8 cellular contexts compared by ENCODE assay signal in the genomic region with DNA sequence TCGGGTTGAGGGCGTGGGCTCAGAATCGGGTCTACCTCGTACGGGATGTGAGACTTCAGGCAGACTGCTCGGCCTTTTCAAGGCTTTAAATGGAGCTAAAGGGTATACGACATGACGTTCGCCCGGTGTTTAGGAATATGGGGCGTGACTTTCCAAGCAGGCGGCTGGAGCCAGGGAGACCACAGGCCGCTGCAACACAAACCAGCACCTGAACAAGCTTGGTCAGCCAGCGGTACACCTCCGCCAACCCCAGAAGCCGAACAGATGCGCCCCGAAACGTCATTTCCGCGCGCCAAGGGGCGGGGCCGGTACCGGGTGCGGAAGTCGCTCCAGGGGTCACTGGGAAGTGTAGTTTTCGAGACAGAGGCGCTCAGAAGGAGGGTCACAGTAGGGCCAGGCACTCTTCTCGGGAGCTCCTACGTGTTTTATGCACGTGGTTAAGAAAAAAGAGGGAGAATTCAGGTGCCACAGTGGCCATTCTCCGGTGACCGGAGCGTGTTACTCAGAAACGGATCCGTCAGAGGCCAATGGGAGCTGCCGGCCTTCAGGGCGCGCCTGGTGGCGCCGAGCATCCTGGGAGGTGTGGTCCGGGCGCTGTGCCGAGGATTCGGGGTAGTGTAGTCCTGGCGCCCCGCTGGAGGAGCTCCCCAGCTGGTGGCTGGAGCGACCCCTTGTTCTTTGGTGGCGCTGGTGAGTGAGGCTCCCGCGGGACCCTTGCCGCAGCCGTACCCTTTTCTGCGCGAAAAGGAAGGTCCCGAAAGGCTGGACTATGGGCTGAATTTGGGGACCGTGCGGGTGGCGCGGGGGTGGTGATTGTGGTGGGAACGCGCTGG. TPM values are rescaled to one million over a fixed set of nuclear protein-coding genes. Genes with fewer than 3 reads are reported as not detected.
DNase-seq lines count a peak whose midpoint lies in the region; ATAC-seq and TF ChIP-seq lines count a peak whose summit lies in the region.

A gene (plus strand): TSS at position 613 of the 833 bp plus-strand sequence. CDS start 17,160 bp downstream, outside the sequence.

- peak within 1 kb of the TSS; percentile 99 for H3K27ac Mint-ChIP-seq in T-helper 1 cell treated with Interleukin-12 subunit alpha and Interleukin-12 subunit beta and Interleukin-4 antibody, amounts not matched to agents 30 μg/mL and 1 μg/mL, for 36 hours

- H3K4me1 Mint-ChIP-seq in T-helper 1 cell treated with Interleukin-12 subunit alpha and Interleukin-12 subunit beta and Interleukin-4 antibody, amounts not matched to agents 30 μg/mL and 1 μg/mL, for 36 hours (ENCODE audit: low read depth), result peaks cover 17% of the 10 kb centered on the region

- H3K27ac ChIP-seq in right atrium auricular region, result peak within 1 kb of the TSS; percentile 94 to 98
- peak within 1 kb of the TSS; percentile 95 for H3K27ac ChIP-seq in psoas muscle
- peak within 1 kb of the TSS; percentile 81 for H3K27ac ChIP-seq in urinary bladder (ENCODE audit: low read depth)

- H3K9me3 ChIP-seq in right atrium auricular region, result peaks cover 0 to 23% of the 10 kb centered on the region in 2 donors
- peaks cover 13% of the 10 kb centered on the region for H3K9me3 ChIP-seq in psoas muscle

- H3K27me3 ChIP-seq in right atrium auricular region (no peaks in the 10 kb centered on the region), psoas muscle (ENCODE audit: insufficient read depth in 3 of 3, low read length in 2 of 3) (peaks cover 0 to 5% (median 1%) of the 10 kb centered on the region in 3 donors)

- WGBS in psoas muscle, 3 donors, result 0% methylated on average over 60 to 63 of the region's 63 CpGs
- under 1% methylated on average over 63 of the region's 63 CpGs for WGBS in urinary bladder

- peaks cover 0 to 17% of the 10 kb centered on the region in 2 donors for H3K4me1 ChIP-seq in right atrium auricular region
- H3K4me1 ChIP-seq in psoas muscle, result no peaks in the 10 kb centered on the region
- H3K4me1 ChIP-seq in urinary bladder (ENCODE audit: insufficient read depth), result peaks cover 2% of the 10 kb centered on the region

- peak within 1 kb of the TSS; percentile 96 for H3K4me3 Mint-ChIP-seq in T-helper 1 cell treated with Interleukin-12 subunit alpha and Interleukin-12 subunit beta and Interleukin-4 antibody, amounts not matched to agents 30 μg/mL and 1 μg/mL, for 36 hours

- peaks cover 25% of the 10 kb centered on the region for H3K27me3 Mint-ChIP-seq in T-helper 1 cell treated with Interleukin-12 subunit alpha and Interleukin-12 subunit beta and Interleukin-4 antibody, amounts not matched to agents 30 μg/mL and 1 μg/mL, for 36 hours (ENCODE audit: low read depth)

- H3K4me3 ChIP-seq in right atrium auricular region (peak within 1 kb of the TSS; percentile 91 to 92), psoas muscle (peak within 1 kb of the TSS; percentile 75), urinary bladder (ENCODE audit: low read depth, low read length) (peak within 1 kb of the TSS; percentile 80)

- H3K9me3 Mint-ChIP-seq in T-helper 1 cell treated with Interleukin-12 subunit alpha and Interleukin-12 subunit beta and Interleukin-4 antibody, amounts not matched to agents 30 μg/mL and 1 μg/mL, for 36 hours, result peaks cover 28% of the 10 kb centered on the region

- no peaks in the 10 kb centered on the region for H3K36me3 ChIP-seq in right atrium auricular region
- peaks cover 3 to 9% of the 10 kb centered on the region in 2 donors for H3K36me3 ChIP-seq in psoas muscle (ENCODE audit: insufficient read depth in 1 of 2, low read depth in 1 of 2)
- no peaks in the 10 kb centered on the region for H3K36me3 ChIP-seq in urinary bladder (ENCODE audit: insufficient read depth)

- ATAC-seq in GM18499 (IDR thresholded peaks at IDR 0.05; ENCODE audit: insufficient read depth, unreplicated experiment) (peak; percentile 88), HG02938 (IDR thresholded peaks at IDR 0.05; ENCODE audit: unreplicated experiment) (peak; percentile 98), psoas muscle (peak; percentile 98 to 99 (median 98))

- intact Hi-C loops in psoas muscle (cut with DNase I), result loop anchor here in 1 of 2 donors (5.0 kb wide), 1 partner anchor 321 kb away; a partner anchor contains a TSS

- DNase-seq in NCI-H1694 treated with DMSO at 0.1 percent for 48 hours (lab: John Stamatoyannopoulos, UW), result peak; percentile 85
- peak; percentile 78 to 100 (median 96) for DNase-seq in anterior cingulate cortex (lab: John Stamatoyannopoulos, UW)
- peak; percentile 95 for DNase-seq in right atrium auricular region (ENCODE audit: low spot score)
- peak; percentile 97 for DNase-seq in psoas muscle

- TF ChIP-seq CTCF in right atrium auricular region (IDR thresholded peaks at IDR 0.05) (no peak), psoas muscle (IDR thresholded peaks at IDR 0.05) (no peak)

- H3K36me3 Mint-ChIP-seq in T-helper 1 cell treated with Interleukin-12 subunit alpha and Interleukin-12 subunit beta and Interleukin-4 antibody, amounts not matched to agents 30 μg/mL and 1 μg/mL, for 36 hours (ENCODE audit: low read depth), result peaks cover 35% of the 10 kb centered on the region

RNA-seq across cellular contexts. Expression of the gene that starts here (rescaled TPM):
- total RNA-seq in right atrium auricular region (10 to 100 TPM in 1 of 2 donors, 1 to 10 TPM in 1; 3.0 to 11.6 TPM), psoas muscle (1 to 10 TPM; 5.2 to 9.7 (median 7.3) TPM), urinary bladder (24.2 TPM)
- polyA plus RNA-seq in psoas muscle (10 to 100 TPM in 1 of 3 donors, 1 to 10 TPM in 2; 7.6 to 10.1 (median 9.8) TPM), urinary bladder (15.2 TPM)

Comparison
In these comparisons a context has a peak if more than half of its experiments do, and no peak if none do; other contexts are left out.
1. Peak in every context shown above with its lines: DNase-seq, ATAC-seq, H3K4me3 ChIP-seq and H3K27ac ChIP-seq.